Comparison of ENCODE assay signal across 19 cellular contexts in genomic region chr14:80523518-80524117, GRCh38.
DNase-seq lines count a peak whose midpoint lies in the region; ATAC-seq and TF ChIP-seq lines count a peak whose summit lies in the region.
"Had no signal": no experiment of that assay in that cellular context is flagged by ENCODE, and none has a peak within 500 bp of the region (broad histone marks: within the 10 kb centered on the region; RNA-seq: fewer than 3 reads in every experiment).

No MANE protein-coding gene starts in this region.

- H3K4me1 ChIP-seq in right cardiac atrium (ENCODE audit: control insufficient read depth, insufficient read depth, low read length): no peaks in the 10 kb centered on the region
- H3K4me1 ChIP-seq: heart right ventricle had no signal

- intact Hi-C loops in right cardiac atrium (cut with DNase I): no loop called here
- intact Hi-C loops in CD4-positive, alpha-beta T cell (cut with DNase I, micrococcal nuclease): no loop called here

- DNase-seq in AG10803 (ENCODE audit: low read depth) (peak; percentile 12), HT1080 (ENCODE audit: low read depth) (peak; percentile 7), cardiac fibroblast (ENCODE audit: low read depth in 2 of 2) (peak; percentile 7 to 54), kidney glomerular epithelial cell (lab: John Stamatoyannopoulos, UW) (peak; percentile 14), right cardiac atrium (no peak)
- DNase-seq in CD4-positive, alpha-beta T cell: no peak
- DNase-seq: activated CD4-positive, alpha-beta T cell treated with anti-CD3 and anti-CD28 coated beads for 4 hours; activated CD8-positive, alpha-beta memory T cell treated with anti-CD3 and anti-CD28 coated beads, Interleukin-2, amount 10 ng/mL, durations not matched to agents 7 days and 5 days; activated effector memory CD4-positive, alpha-beta T cell treated with Interleukin-2 at 50 U/mL for 16 hours; DMS79; heart right ventricle; ovary; stimulated activated naive CD8-positive, alpha-beta T cell treated with anti-CD3 and anti-CD28 coated beads, Interleukin-15, amount 100 ng/mL, for 72 hours had no signal

- TF ChIP-seq CTCF in AG10803 (conservative IDR thresholded peaks at IDR 0.05; ENCODE audit: low read length) (no peak), cardiac fibroblast (IDR thresholded peaks at IDR 0.05; ENCODE audit: low read depth, low read length) (no peak)
- no peak for TF ChIP-seq CTCF in CD4-positive, alpha-beta T cell (IDR thresholded peaks at IDR 0.05)

- no peak overlapping the region for H3K27ac ChIP-seq in right cardiac atrium (ENCODE audit: low read length)
- H3K27ac ChIP-seq in CD4-positive, alpha-beta T cell (ENCODE audit: low read depth, low read length): no peak overlapping the region
- H3K27ac ChIP-seq: heart right ventricle, ovary had no signal

- POLR2A ChIA-PET in CD4-positive, alpha-beta T cell (lab: Charles Lee): no interaction called here

- no peak for ATAC-seq in HG02970 (IDR thresholded peaks at IDR 0.05; ENCODE audit: low FRiP score, unreplicated experiment)
- ATAC-seq in right cardiac atrium: no peak
- no peak for ATAC-seq in CD4-positive, alpha-beta T cell (ENCODE audit: poor library complexity)
- no peak for ATAC-seq in HG02798 (IDR thresholded peaks at IDR 0.05; ENCODE audit: poor library complexity, unreplicated experiment)
- ATAC-seq: activated CD8-positive, alpha-beta memory T cell treated with anti-CD3 and anti-CD28 coated beads, Interleukin-2, amount 10 ng/mL, durations not matched to agents 7 days and 5 days; esophagus mucosa; heart right ventricle; stimulated activated naive CD8-positive, alpha-beta T cell treated with anti-CD3 and anti-CD28 coated beads, Interleukin-15, amount 100 ng/mL, for 72 hours had no signal

- no peak overlapping the region for H3K27ac Mint-ChIP-seq in CD4-positive, alpha-beta T cell
- H3K27ac Mint-ChIP-seq: activated CD8-positive, alpha-beta memory T cell treated with anti-CD3 and anti-CD28 coated beads, Interleukin-2, amount 10 ng/mL, durations not matched to agents 7 days and 5 days; CD14-positive monocyte; stimulated activated naive CD8-positive, alpha-beta T cell treated with anti-CD3 and anti-CD28 coated beads, Interleukin-15, amount 100 ng/mL, for 72 hours; type B pancreatic cell had no signal

- H3K4me1 Mint-ChIP-seq in CD4-positive, alpha-beta T cell (ENCODE audit: low read depth): no peaks in the 10 kb centered on the region
- H3K4me1 Mint-ChIP-seq: CD14-positive monocyte; stimulated activated naive CD8-positive, alpha-beta T cell treated with anti-CD3 and anti-CD28 coated beads, Interleukin-15, amount 100 ng/mL, for 72 hours had no signal

- CTCF ChIA-PET in CD4-positive, alpha-beta T cell (lab: Charles Lee): no interaction called here

- H3K9me3 ChIP-seq in right cardiac atrium (ENCODE audit: control insufficient read depth, low read length): no peaks in the 10 kb centered on the region
- H3K9me3 ChIP-seq in CD4-positive, alpha-beta T cell (ENCODE audit: control insufficient read depth, low read length): no peaks in the 10 kb centered on the region
- H3K9me3 ChIP-seq: heart right ventricle, ovary had no signal

- no peaks in the 10 kb centered on the region for H3K9me3 Mint-ChIP-seq in CD4-positive, alpha-beta T cell
- H3K9me3 Mint-ChIP-seq: stimulated activated naive CD8-positive, alpha-beta T cell treated with anti-CD3 and anti-CD28 coated beads, Interleukin-15, amount 100 ng/mL, for 72 hours; type B pancreatic cell had no signal

- H3K4me3 Mint-ChIP-seq in CD4-positive, alpha-beta T cell: no peak overlapping the region
- H3K4me3 Mint-ChIP-seq: activated CD8-positive, alpha-beta memory T cell treated with anti-CD3 and anti-CD28 coated beads, Interleukin-2, amount 10 ng/mL, durations not matched to agents 7 days and 5 days; CD14-positive monocyte; stimulated activated naive CD8-positive, alpha-beta T cell treated with anti-CD3 and anti-CD28 coated beads, Interleukin-15, amount 100 ng/mL, for 72 hours; type B pancreatic cell had no signal

- peaks cover 54% of the 10 kb centered on the region for H3K36me3 Mint-ChIP-seq in CD4-positive, alpha-beta T cell (ENCODE audit: low read depth)
- H3K36me3 Mint-ChIP-seq: type B pancreatic cell had no signal

- no peaks in the 10 kb centered on the region for H3K27me3 Mint-ChIP-seq in CD4-positive, alpha-beta T cell
- H3K27me3 Mint-ChIP-seq: activated CD8-positive, alpha-beta memory T cell treated with anti-CD3 and anti-CD28 coated beads, Interleukin-2, amount 10 ng/mL, durations not matched to agents 7 days and 5 days; stimulated activated naive CD8-positive, alpha-beta T cell treated with anti-CD3 and anti-CD28 coated beads, Interleukin-15, amount 100 ng/mL, for 72 hours; type B pancreatic cell had no signal

- H3K4me3 ChIP-seq in AG10803 (ENCODE audit: low read length) (no peak overlapping the region), cardiac fibroblast (replicated peaks in 1 of 2; ENCODE audit: low read depth in 2 of 2, low read length in 2 of 2) (no peak overlapping the region), right cardiac atrium (ENCODE audit: low read length) (no peak overlapping the region)
- H3K4me3 ChIP-seq: heart right ventricle, lung, ovary had no signal

- H3K27me3 ChIP-seq in right cardiac atrium (ENCODE audit: control insufficient read depth, insufficient read depth): no peaks in the 10 kb centered on the region
- no peaks in the 10 kb centered on the region for H3K27me3 ChIP-seq in CD4-positive, alpha-beta T cell (ENCODE audit: control insufficient read depth, insufficient read depth, low read length)
- H3K27me3 ChIP-seq: heart right ventricle, ovary had no signal

Comparison
In these comparisons a context has a peak if more than half of its experiments do, and no peak if none do; other contexts are left out.
1. DNase-seq: peak in AG10803 (single experiment), HT1080 (single experiment), cardiac fibroblast (2 of 2) and kidney glomerular epithelial cell (single experiment); none in right cardiac atrium (0 of 3) and CD4-positive, alpha-beta T cell (0 of 10).